In genomic region chr13:25371608-25372274, GRCh38 we compare ENCODE assay signal across 8 cellular contexts. TPM values are rescaled to one million over a fixed set of nuclear protein-coding genes. Genes with fewer than 3 reads are reported as not detected.
DNase-seq lines count a peak whose midpoint lies in the region; ATAC-seq, FAIRE-seq and TF ChIP-seq lines count a peak whose summit lies in the region.

TSS of gene ATP8A2 (plus strand) at chr13:25371974. CDS start at chr13:25372213, 239 bp downstream.

- H3K27me3 Mint-ChIP-seq in effector memory CD8-positive, alpha-beta T cell: peaks cover 71 to 80% of the 10 kb centered on the region in 2 donors

- H3K4me1 ChIP-seq in ES-I3 (ENCODE audit: insufficient read depth, low read length): peaks cover 3% of the 10 kb centered on the region; the same call in 1 of the 2 replicates
- no peaks in the 10 kb centered on the region for H3K4me1 ChIP-seq in pancreas

- H3K36me3 ChIP-seq in ES-I3 (ENCODE audit: insufficient read depth, low read length) (no peaks in the 10 kb centered on the region), pancreas (no peaks in the 10 kb centered on the region)

- H3K4me3 ChIP-seq in pancreas: peak within 1 kb of the TSS in 2 of 4 donors; percentile 26 to 37

- no peak within 1 kb of the TSS for H3K27ac Mint-ChIP-seq in effector memory CD8-positive, alpha-beta T cell

- ATAC-seq in effector memory CD8-positive, alpha-beta T cell (replicated peaks): no peak
- peak; percentile 31 to 59 (median 42) for ATAC-seq in pancreas
- no peak for ATAC-seq in GM18873 (IDR thresholded peaks at IDR 0.05; ENCODE audit: low FRiP score, unreplicated experiment)
- ATAC-seq in HG02840 (IDR thresholded peaks at IDR 0.05; ENCODE audit: low FRiP score, unreplicated experiment): no peak

- peak; percentile 19 for DNase-seq in NCI-H345 (lab: John Stamatoyannopoulos, UW)
- DNase-seq in effector memory CD8-positive, alpha-beta T cell: no peak
- no peak for DNase-seq in pancreas
- DNase-seq in SW480 (ENCODE audit: low spot score): no peak
- no peak for DNase-seq in stimulated activated CD8-positive, alpha-beta memory T cell treated with anti-CD3 and anti-CD28 coated beads, Interleukin-4, amount 100 ng/mL, for 48 hours

- TF ChIP-seq CTCF in pancreas (IDR thresholded peaks at IDR 0.05): no peak

- peak within 1 kb of the TSS; percentile 68 for H3K9ac ChIP-seq in ES-I3 (ENCODE audit: low read depth, low read length)

- FAIRE-seq in pancreas (lab: Jason Lieb, UNC): no peak

- no peaks in the 10 kb centered on the region for H3K36me3 Mint-ChIP-seq in effector memory CD8-positive, alpha-beta T cell (ENCODE audit: insufficient read depth)

- H3K9me3 Mint-ChIP-seq in effector memory CD8-positive, alpha-beta T cell: no peaks in the 10 kb centered on the region

- H3K4me3 Mint-ChIP-seq in effector memory CD8-positive, alpha-beta T cell: peak within 1 kb of the TSS; percentile 50 to 66

- intact Hi-C loops in pancreas (cut with DNase I): no loop called here

- no peaks in the 10 kb centered on the region for H3K9me3 ChIP-seq in ES-I3 (ENCODE audit: control insufficient read depth, insufficient read depth, low read length)
- H3K9me3 ChIP-seq in pancreas: no peaks in the 10 kb centered on the region

- peaks cover 0 to 8% (median 0%) of the 10 kb centered on the region in 4 donors for H3K27me3 ChIP-seq in pancreas

- no peak within 1 kb of the TSS for H3K27ac ChIP-seq in pancreas

- whole genome bisulfite sequencing in pancreas, 2 donors: 1 to 2% methylated on average over 40 to 64 of the region's 64 CpGs

- H3K4me1 Mint-ChIP-seq in effector memory CD8-positive, alpha-beta T cell (ENCODE audit: low read depth in 2 of 2): peaks cover 0 to 3% of the 10 kb centered on the region in 2 donors

RNA-seq across cellular contexts. Expression of gene ATP8A2, which starts in this region (rescaled TPM):
- total RNA-seq in pancreas: under 1 TPM; 0.06 to 0.28 (median 0.14) TPM
- under 1 TPM; 0.04 to 0.19 TPM for polyA plus RNA-seq in pancreas

Comparison
In these comparisons a context has a peak if more than half of its experiments do, and no peak if none do; other contexts are left out.
1. Peak in ATAC-seq in pancreas; RNA of the gene not detected or under 1 TPM.